Comparison of ENCODE assay signal across 1 cellular context in the genomic region with DNA sequence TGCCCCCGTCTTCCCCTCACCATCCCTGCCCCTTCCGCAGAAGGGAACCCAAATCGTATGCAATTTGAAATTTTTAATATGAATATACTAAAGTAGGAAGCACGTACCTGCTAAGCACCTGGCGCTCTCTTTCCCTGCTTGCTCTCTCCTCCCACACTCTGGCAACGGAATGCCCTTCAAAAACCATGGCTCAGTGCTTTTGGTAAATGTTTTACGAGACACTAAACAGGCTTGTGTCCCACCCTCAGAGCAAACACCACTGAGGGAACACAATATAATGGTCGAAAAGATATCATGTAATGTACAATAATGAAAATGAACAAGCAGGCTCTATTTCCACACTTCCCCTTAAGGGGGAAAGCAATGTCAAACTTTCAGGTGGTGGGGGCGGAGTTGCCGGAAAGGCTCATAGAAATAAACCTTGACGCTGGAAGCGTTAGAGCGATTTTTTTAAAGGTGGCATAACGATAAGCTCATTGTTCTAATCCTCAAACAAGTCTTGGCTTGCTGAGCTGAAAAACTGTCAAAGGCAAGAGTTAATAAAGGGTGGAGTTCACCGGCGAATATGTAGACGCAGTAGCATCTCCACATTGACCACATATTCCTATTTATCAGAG.
TF ChIP-seq lines count a peak whose summit lies in the region.

No MANE protein-coding gene starts in this region.

TF ChIP-seq in HepG2, 621 proteins besides CTCF, POLR2A, EP300 and RAD21 (continued from another document and continues in another):
- TF ChIP-seq, protein P1, sequence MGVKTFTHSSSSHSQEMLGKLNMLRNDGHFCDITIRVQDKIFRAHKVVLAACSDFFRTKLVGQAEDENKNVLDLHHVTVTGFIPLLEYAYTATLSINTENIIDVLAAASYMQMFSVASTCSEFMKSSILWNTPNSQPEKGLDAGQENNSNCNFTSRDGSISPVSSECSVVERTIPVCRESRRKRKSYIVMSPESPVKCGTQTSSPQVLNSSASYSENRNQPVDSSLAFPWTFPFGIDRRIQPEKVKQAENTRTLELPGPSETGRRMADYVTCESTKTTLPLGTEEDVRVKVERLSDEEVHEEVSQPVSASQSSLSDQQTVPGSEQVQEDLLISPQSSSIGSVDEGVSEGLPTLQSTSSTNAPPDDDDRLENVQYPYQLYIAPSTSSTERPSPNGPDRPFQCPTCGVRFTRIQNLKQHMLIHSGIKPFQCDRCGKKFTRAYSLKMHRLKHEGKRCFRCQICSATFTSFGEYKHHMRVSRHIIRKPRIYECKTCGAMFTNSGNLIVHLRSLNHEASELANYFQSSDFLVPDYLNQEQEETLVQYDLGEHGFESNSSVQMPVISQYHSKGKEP (CRISPR knock-in tag; IDR thresholded peaks at IDR 0.05): no peak
- 0 out of 2 replicates have a peak, but pooled peaks have one; percentile 46 for TF ChIP-seq ZNF644 (CRISPR knock-in tag; IDR thresholded peaks at IDR 0.05; ENCODE audit: low read depth)
- TF ChIP-seq, protein P2, sequence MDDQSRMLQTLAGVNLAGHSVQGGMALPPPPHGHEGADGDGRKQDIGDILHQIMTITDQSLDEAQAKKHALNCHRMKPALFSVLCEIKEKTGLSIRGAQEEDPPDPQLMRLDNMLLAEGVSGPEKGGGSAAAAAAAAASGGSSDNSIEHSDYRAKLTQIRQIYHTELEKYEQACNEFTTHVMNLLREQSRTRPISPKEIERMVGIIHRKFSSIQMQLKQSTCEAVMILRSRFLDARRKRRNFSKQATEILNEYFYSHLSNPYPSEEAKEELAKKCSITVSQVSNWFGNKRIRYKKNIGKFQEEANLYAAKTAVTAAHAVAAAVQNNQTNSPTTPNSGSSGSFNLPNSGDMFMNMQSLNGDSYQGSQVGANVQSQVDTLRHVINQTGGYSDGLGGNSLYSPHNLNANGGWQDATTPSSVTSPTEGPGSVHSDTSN (CRISPR knock-in tag; IDR thresholded peaks at IDR 0.05; ENCODE audit: borderline replicate concordance): no peak
- TF ChIP-seq JARID2 (CRISPR knock-in tag; IDR thresholded peaks at IDR 0.05; ENCODE audit: insufficient replicate concordance): no peak
- TF ChIP-seq, protein P3, sequence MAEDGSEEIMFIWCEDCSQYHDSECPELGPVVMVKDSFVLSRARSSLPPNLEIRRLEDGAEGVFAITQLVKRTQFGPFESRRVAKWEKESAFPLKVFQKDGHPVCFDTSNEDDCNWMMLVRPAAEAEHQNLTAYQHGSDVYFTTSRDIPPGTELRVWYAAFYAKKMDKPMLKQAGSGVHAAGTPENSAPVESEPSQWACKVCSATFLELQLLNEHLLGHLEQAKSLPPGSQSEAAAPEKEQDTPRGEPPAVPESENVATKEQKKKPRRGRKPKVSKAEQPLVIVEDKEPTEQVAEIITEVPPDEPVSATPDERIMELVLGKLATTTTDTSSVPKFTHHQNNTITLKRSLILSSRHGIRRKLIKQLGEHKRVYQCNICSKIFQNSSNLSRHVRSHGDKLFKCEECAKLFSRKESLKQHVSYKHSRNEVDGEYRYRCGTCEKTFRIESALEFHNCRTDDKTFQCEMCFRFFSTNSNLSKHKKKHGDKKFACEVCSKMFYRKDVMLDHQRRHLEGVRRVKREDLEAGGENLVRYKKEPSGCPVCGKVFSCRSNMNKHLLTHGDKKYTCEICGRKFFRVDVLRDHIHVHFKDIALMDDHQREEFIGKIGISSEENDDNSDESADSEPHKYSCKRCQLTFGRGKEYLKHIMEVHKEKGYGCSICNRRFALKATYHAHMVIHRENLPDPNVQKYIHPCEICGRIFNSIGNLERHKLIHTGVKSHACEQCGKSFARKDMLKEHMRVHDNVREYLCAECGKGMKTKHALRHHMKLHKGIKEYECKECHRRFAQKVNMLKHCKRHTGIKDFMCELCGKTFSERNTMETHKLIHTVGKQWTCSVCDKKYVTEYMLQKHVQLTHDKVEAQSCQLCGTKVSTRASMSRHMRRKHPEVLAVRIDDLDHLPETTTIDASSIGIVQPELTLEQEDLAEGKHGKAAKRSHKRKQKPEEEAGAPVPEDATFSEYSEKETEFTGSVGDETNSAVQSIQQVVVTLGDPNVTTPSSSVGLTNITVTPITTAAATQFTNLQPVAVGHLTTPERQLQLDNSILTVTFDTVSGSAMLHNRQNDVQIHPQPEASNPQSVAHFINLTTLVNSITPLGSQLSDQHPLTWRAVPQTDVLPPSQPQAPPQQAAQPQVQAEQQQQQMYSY (CRISPR knock-in tag; IDR thresholded peaks at IDR 0.05): no peak
- no peak for TF ChIP-seq ZNF776 (CRISPR knock-in tag; IDR thresholded peaks at IDR 0.05)
- TF ChIP-seq KLF6 (CRISPR knock-in tag; IDR thresholded peaks at IDR 0.05): no peak
- TF ChIP-seq ZFP36L2 (CRISPR knock-in tag; IDR thresholded peaks at IDR 0.05): no peak
- no peak for TF ChIP-seq ZBTB8A (CRISPR knock-in tag; IDR thresholded peaks at IDR 0.05; ENCODE audit: borderline replicate concordance, low read depth)
- TF ChIP-seq, protein P4, sequence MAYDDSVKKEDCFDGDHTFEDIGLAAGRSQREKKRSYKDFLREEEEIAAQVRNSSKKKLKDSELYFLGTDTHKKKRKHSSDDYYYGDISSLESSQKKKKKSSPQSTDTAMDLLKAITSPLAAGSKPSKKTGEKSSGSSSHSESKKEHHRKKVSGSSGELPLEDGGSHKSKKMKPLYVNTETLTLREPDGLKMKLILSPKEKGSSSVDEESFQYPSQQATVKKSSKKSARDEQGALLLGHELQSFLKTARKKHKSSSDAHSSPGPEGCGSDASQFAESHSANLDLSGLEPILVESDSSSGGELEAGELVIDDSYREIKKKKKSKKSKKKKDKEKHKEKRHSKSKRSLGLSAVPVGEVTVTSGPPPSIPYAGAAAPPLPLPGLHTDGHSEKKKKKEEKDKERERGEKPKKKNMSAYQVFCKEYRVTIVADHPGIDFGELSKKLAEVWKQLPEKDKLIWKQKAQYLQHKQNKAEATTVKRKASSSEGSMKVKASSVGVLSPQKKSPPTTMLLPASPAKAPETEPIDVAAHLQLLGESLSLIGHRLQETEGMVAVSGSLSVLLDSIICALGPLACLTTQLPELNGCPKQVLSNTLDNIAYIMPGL (CRISPR knock-in tag; IDR thresholded peaks at IDR 0.05; ENCODE audit: borderline replicate concordance in 1 of 2, low read depth in 1 of 2): no peak
- TF ChIP-seq, protein P5, sequence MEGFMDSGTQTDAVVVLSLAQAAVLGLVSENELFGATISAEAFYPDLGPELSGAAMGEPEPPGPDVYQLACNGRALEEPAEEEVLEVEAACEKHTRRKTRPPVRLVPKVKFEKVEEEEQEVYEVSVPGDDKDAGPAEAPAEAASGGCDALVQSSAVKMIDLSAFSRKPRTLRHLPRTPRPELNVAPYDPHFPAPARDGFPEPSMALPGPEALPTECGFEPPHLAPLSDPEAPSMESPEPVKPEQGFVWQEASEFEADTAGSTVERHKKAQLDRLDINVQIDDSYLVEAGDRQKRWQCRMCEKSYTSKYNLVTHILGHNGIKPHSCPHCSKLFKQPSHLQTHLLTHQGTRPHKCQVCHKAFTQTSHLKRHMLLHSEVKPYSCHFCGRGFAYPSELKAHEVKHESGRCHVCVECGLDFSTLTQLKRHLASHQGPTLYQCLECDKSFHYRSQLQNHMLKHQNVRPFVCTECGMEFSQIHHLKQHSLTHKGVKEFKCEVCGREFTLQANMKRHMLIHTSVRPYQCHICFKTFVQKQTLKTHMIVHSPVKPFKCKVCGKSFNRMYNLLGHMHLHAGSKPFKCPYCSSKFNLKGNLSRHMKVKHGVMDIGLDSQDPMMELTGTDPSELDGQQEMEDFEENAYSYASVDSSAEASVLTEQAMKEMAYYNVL (CRISPR knock-in tag; IDR thresholded peaks at IDR 0.05; ENCODE audit: borderline replicate concordance): no peak
- peak; percentile 18; the same call in 1 of the 2 replicates for TF ChIP-seq SP5 (CRISPR knock-in tag; IDR thresholded peaks at IDR 0.05; ENCODE audit: borderline replicate concordance, low read depth)
- TF ChIP-seq ATF1 (CRISPR knock-in tag; IDR thresholded peaks at IDR 0.05): no peak
- TF ChIP-seq, protein P6, sequence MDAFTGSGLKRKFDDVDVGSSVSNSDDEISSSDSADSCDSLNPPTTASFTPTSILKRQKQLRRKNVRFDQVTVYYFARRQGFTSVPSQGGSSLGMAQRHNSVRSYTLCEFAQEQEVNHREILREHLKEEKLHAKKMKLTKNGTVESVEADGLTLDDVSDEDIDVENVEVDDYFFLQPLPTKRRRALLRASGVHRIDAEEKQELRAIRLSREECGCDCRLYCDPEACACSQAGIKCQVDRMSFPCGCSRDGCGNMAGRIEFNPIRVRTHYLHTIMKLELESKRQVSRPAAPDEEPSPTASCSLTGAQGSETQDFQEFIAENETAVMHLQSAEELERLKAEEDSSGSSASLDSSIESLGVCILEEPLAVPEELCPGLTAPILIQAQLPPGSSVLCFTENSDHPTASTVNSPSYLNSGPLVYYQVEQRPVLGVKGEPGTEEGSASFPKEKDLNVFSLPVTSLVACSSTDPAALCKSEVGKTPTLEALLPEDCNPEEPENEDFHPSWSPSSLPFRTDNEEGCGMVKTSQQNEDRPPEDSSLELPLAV (CRISPR knock-in tag; conservative IDR thresholded peaks at IDR 0.05; ENCODE audit: low read depth): no peak
- TF ChIP-seq ZNF101 (CRISPR knock-in tag; IDR thresholded peaks at IDR 0.05; ENCODE audit: borderline replicate concordance, low read depth): no peak
- no peak for TF ChIP-seq FOSL1 (CRISPR knock-in tag; IDR thresholded peaks at IDR 0.05; ENCODE audit: borderline replicate concordance)
- no peak for TF ChIP-seq RBFOX2 (IDR thresholded peaks at IDR 0.05; ENCODE audit: low read depth, low read length)
- TF ChIP-seq, protein P7, sequence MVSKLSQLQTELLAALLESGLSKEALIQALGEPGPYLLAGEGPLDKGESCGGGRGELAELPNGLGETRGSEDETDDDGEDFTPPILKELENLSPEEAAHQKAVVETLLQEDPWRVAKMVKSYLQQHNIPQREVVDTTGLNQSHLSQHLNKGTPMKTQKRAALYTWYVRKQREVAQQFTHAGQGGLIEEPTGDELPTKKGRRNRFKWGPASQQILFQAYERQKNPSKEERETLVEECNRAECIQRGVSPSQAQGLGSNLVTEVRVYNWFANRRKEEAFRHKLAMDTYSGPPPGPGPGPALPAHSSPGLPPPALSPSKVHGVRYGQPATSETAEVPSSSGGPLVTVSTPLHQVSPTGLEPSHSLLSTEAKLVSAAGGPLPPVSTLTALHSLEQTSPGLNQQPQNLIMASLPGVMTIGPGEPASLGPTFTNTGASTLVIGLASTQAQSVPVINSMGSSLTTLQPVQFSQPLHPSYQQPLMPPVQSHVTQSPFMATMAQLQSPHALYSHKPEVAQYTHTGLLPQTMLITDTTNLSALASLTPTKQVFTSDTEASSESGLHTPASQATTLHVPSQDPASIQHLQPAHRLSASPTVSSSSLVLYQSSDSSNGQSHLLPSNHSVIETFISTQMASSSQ (IDR thresholded peaks at IDR 0.05; ENCODE audit: low read depth): peak; percentile 77
- TF ChIP-seq, protein P7 (CRISPR knock-in tag; IDR thresholded peaks at IDR 0.05; ENCODE audit: borderline replicate concordance): peak; percentile 90
- TF ChIP-seq NAIF1 (CRISPR knock-in tag; IDR thresholded peaks at IDR 0.05; ENCODE audit: borderline replicate concordance): no peak
- no peak for TF ChIP-seq GTF2F1 (IDR thresholded peaks at IDR 0.05; ENCODE audit: low read length)
- TF ChIP-seq ZNF737 (CRISPR knock-in tag; IDR thresholded peaks at IDR 0.05; ENCODE audit: borderline replicate concordance): no peak
- TF ChIP-seq, protein P8, sequence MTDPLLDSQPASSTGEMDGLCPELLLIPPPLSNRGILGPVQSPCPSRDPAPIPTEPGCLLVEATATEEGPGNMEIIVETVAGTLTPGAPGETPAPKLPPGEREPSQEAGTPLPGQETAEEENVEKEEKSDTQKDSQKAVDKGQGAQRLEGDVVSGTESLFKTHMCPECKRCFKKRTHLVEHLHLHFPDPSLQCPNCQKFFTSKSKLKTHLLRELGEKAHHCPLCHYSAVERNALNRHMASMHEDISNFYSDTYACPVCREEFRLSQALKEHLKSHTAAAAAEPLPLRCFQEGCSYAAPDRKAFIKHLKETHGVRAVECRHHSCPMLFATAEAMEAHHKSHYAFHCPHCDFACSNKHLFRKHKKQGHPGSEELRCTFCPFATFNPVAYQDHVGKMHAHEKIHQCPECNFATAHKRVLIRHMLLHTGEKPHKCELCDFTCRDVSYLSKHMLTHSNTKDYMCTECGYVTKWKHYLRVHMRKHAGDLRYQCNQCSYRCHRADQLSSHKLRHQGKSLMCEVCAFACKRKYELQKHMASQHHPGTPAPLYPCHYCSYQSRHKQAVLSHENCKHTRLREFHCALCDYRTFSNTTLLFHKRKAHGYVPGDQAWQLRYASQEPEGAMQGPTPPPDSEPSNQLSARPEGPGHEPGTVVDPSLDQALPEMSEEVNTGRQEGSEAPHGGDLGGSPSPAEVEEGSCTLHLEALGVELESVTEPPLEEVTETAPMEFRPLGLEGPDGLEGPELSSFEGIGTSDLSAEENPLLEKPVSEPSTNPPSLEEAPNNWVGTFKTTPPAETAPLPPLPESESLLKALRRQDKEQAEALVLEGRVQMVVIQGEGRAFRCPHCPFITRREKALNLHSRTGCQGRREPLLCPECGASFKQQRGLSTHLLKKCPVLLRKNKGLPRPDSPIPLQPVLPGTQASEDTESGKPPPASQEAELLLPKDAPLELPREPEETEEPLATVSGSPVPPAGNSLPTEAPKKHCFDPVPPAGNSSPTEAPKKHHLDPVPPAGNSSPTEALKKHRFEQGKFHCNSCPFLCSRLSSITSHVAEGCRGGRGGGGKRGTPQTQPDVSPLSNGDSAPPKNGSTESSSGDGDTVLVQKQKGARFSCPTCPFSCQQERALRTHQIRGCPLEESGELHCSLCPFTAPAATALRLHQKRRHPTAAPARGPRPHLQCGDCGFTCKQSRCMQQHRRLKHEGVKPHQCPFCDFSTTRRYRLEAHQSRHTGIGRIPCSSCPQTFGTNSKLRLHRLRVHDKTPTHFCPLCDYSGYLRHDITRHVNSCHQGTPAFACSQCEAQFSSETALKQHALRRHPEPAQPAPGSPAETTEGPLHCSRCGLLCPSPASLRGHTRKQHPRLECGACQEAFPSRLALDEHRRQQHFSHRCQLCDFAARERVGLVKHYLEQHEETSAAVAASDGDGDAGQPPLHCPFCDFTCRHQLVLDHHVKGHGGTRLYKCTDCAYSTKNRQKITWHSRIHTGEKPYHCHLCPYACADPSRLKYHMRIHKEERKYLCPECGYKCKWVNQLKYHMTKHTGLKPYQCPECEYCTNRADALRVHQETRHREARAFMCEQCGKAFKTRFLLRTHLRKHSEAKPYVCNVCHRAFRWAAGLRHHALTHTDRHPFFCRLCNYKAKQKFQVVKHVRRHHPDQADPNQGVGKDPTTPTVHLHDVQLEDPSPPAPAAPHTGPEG (CRISPR knock-in tag; IDR thresholded peaks at IDR 0.05): no peak
- TF ChIP-seq ZIK1 (CRISPR knock-in tag; IDR thresholded peaks at IDR 0.05; ENCODE audit: borderline replicate concordance, low read depth): no peak
- no peak for TF ChIP-seq PCBP2 (optimal IDR thresholded peaks at IDR 0.05; ENCODE audit: low read depth, low read length, poor library complexity, severe bottlenecking)
- no peak for TF ChIP-seq GATA4 (IDR thresholded peaks at IDR 0.05; ENCODE audit: borderline replicate concordance, low read depth)
